Comparison of ENCODE assay signal across 10 cellular contexts in genomic region chr16:66266436-66267286, GRCh38.
A peak's percentile ranks its signal among the peaks of the same experiment; 100 is the strongest.
DNase-seq lines count a peak whose midpoint lies in the region; ATAC-seq, FAIRE-seq and TF ChIP-seq lines count a peak whose summit lies in the region.
"Had no signal": no experiment of that assay in that cellular context is flagged by ENCODE, and none has a peak within 500 bp of the region (broad histone marks: within the 10 kb centered on the region; RNA-seq: fewer than 3 reads in every experiment).

No MANE protein-coding gene starts in this region.

- peak overlapping the region in 3 of 4 donors; percentile 12 to 62 (median 48) for H3K27ac ChIP-seq in esophagus muscularis mucosa (replicated peaks in 1 of 4)
- H3K27ac ChIP-seq: HL-60 had no signal

- no peaks in the 10 kb centered on the region for H3K9me3 ChIP-seq in esophagus muscularis mucosa

- no peak for TF ChIP-seq POLR2A in esophagus muscularis mucosa (IDR thresholded peaks at IDR 0.05; ENCODE audit: low read depth)

- H3K36me3 ChIP-seq in esophagus muscularis mucosa: no peaks in the 10 kb centered on the region

- no peaks in the 10 kb centered on the region for H3K27me3 ChIP-seq in esophagus muscularis mucosa

- TF ChIP-seq CTCF in esophagus muscularis mucosa (IDR thresholded peaks at IDR 0.05): no peak

- 41% methylated on average over 18 of the region's 24 CpGs for WGBS in esophagus muscularis mucosa

- no peak for ATAC-seq in HG03095 (IDR thresholded peaks at IDR 0.05; ENCODE audit: unreplicated experiment)

- intact Hi-C loops in esophagus muscularis mucosa (cut with DNase I): no loop called here

- peak; percentile 75 for FAIRE-seq in urothelium cell line (lab: Jason Lieb, UNC)

- no peak overlapping the region for H3K4me3 ChIP-seq in esophagus muscularis mucosa

- H3K4me1 ChIP-seq in esophagus muscularis mucosa: peaks cover 20 to 73% (median 66%) of the 10 kb centered on the region in 4 donors

- DNase-seq in LHCN-M2 (ENCODE audit: low read depth): peak; percentile 30
- no peak for DNase-seq in esophagus muscularis mucosa (ENCODE audit: extremely low spot score)
- DNase-seq in mucosa of gallbladder (ENCODE audit: low spot score): peak; percentile 24
- no peak for DNase-seq in urothelium cell line (ENCODE audit: low spot score)
- DNase-seq in NCI-H146 (lab: John Stamatoyannopoulos, UW): no peak
- no peak for DNase-seq in Ammon's horn (ENCODE audit: low spot score)
- DNase-seq: NCI-H1930; stimulated activated CD4-positive, alpha-beta T cell treated with anti-CD3 and anti-CD28 coated beads, Interleukin-2, amount 100 ng/mL, for 48 hours had no signal

- no peak for TF ChIP-seq EP300 in esophagus muscularis mucosa (IDR thresholded peaks at IDR 0.05)

Comparison
In these comparisons a context has a peak if more than half of its experiments do, and no peak if none do; other contexts are left out.
1. DNase-seq: peak in LHCN-M2 (single experiment) and mucosa of gallbladder (single experiment); none in esophagus muscularis mucosa (single experiment), urothelium cell line (single experiment), NCI-H146 (single experiment) and Ammon's horn (single experiment).